ENCODE assay signal across 19 cellular contexts in genomic region chr9:82939451-82939850, GRCh38.
DNase-seq lines count a peak whose midpoint lies in the region; ATAC-seq and TF ChIP-seq lines count a peak whose summit lies in the region.
"Had no signal": no experiment of that assay in that cellular context is flagged by ENCODE, and none has a peak within 500 bp of the region (broad histone marks: within the 10 kb centered on the region; RNA-seq: fewer than 3 reads in every experiment).

No MANE protein-coding gene starts in this region.

- no peaks in the 10 kb centered on the region for H3K4me1 ChIP-seq in Karpas-422 (ENCODE audit: low read length)
- H3K4me1 ChIP-seq: breast epithelium, heart left ventricle, sigmoid colon had no signal

- no peak overlapping the region for H3K27ac ChIP-seq in Karpas-422 (ENCODE audit: low read length)
- no peak overlapping the region for H3K27ac ChIP-seq in CD4-positive, alpha-beta T cell (ENCODE audit: low read depth, low read length)
- H3K27ac ChIP-seq: breast epithelium, heart left ventricle, sigmoid colon had no signal

- POLR2A ChIA-PET in CD4-positive, alpha-beta T cell (lab: Charles Lee): no interaction called here

- H3K27ac Mint-ChIP-seq in CD4-positive, alpha-beta T cell: no peak overlapping the region
- H3K27ac Mint-ChIP-seq: activated naive CD8-positive, alpha-beta T cell treated with anti-CD3 and anti-CD28 coated beads for 36 hours; activated T-cell treated with anti-CD3 and anti-CD28 coated beads, Interleukin-2, amount 50 U/mL, for 24 hours; CD8-positive, alpha-beta memory T cell had no signal

- H3K9me3 ChIP-seq in Karpas-422 (ENCODE audit: low read length): no peaks in the 10 kb centered on the region
- H3K9me3 ChIP-seq in CD4-positive, alpha-beta T cell (ENCODE audit: control insufficient read depth, low read length): no peaks in the 10 kb centered on the region
- H3K9me3 ChIP-seq: breast epithelium, heart left ventricle, sigmoid colon, SK-N-SH had no signal

- H3K4me1 Mint-ChIP-seq in CD4-positive, alpha-beta T cell (ENCODE audit: low read depth): no peaks in the 10 kb centered on the region
- H3K4me1 Mint-ChIP-seq: CD8-positive, alpha-beta memory T cell had no signal

- no peaks in the 10 kb centered on the region for H3K36me3 ChIP-seq in Karpas-422 (ENCODE audit: insufficient read depth, low read length)
- H3K36me3 ChIP-seq: breast epithelium, heart left ventricle, sigmoid colon had no signal

- H3K9me2 ChIP-seq in Karpas-422 (replicated peaks; ENCODE audit: insufficient read depth, low read length): no peaks in the 10 kb centered on the region
- H3K9me2 ChIP-seq: SK-N-SH had no signal

- H3K4me2 ChIP-seq in Karpas-422 (ENCODE audit: low read depth, low read length, poor library complexity, severe bottlenecking): no peak overlapping the region
- H3K4me2 ChIP-seq: SK-N-SH had no signal

- H2AFZ ChIP-seq in Karpas-422 (ENCODE audit: low read length): no peak overlapping the region

- H3K9ac ChIP-seq in Karpas-422 (ENCODE audit: low read length): no peak overlapping the region
- H3K9ac ChIP-seq: SK-N-SH had no signal

- intact Hi-C loops in CD4-positive, alpha-beta T cell (cut with DNase I, micrococcal nuclease): no loop called here

- CTCF ChIA-PET in CD4-positive, alpha-beta T cell (lab: Charles Lee): no interaction called here

- H3K27me3 Mint-ChIP-seq in CD4-positive, alpha-beta T cell: no peaks in the 10 kb centered on the region
- H3K27me3 Mint-ChIP-seq: activated naive CD8-positive, alpha-beta T cell treated with anti-CD3 and anti-CD28 coated beads for 36 hours; activated T-cell treated with anti-CD3 and anti-CD28 coated beads, Interleukin-2, amount 50 U/mL, for 24 hours had no signal

- no peak overlapping the region for H3K4me3 Mint-ChIP-seq in CD4-positive, alpha-beta T cell
- H3K4me3 Mint-ChIP-seq: activated naive CD8-positive, alpha-beta T cell treated with anti-CD3 and anti-CD28 coated beads for 36 hours; activated T-cell treated with anti-CD3 and anti-CD28 coated beads, Interleukin-2, amount 50 U/mL, for 24 hours; CD8-positive, alpha-beta memory T cell had no signal

- H3K79me2 ChIP-seq in Karpas-422 (ENCODE audit: low read length): no peaks in the 10 kb centered on the region

- peak; percentile 50 for DNase-seq in A172 (ENCODE audit: low spot score)
- peak; percentile 11 for DNase-seq in NCI-H774 (lab: John Stamatoyannopoulos, UW)
- peak; percentile 86 for DNase-seq in kidney glomerular epithelial cell (lab: John Stamatoyannopoulos, UW)
- no peak for DNase-seq in Karpas-422
- no peak for DNase-seq in DMS 273 (lab: John Stamatoyannopoulos, UW; ENCODE audit: unreplicated experiment)
- DNase-seq in CD4-positive, alpha-beta T cell: no peak
- DNase-seq: activated CD4-positive, alpha-beta T cell treated with anti-CD3 and anti-CD28 coated beads, Interleukin-2, amount 50 U/mL, for 1 hour; activated naive CD8-positive, alpha-beta T cell treated with anti-CD3 and anti-CD28 coated beads for 36 hours; activated T-cell treated with anti-CD3 and anti-CD28 coated beads, Interleukin-2, amount 50 U/mL, for 24 hours; CD8-positive, alpha-beta memory T cell; heart left ventricle; nucleus accumbens; sigmoid colon; SK-N-SH; stimulated activated CD4-positive, alpha-beta T cell treated with anti-CD3 and anti-CD28 coated beads, Interleukin-4, amount 100 ng/mL, for 4 hours; trophoblast cell had no signal

- H3K4me3 ChIP-seq in Karpas-422 (ENCODE audit: low read length): no peak overlapping the region
- H3K4me3 ChIP-seq: breast epithelium, heart left ventricle, sigmoid colon had no signal

- H3K36me3 Mint-ChIP-seq in CD4-positive, alpha-beta T cell (ENCODE audit: low read depth): no peaks in the 10 kb centered on the region
- H3K36me3 Mint-ChIP-seq: activated naive CD8-positive, alpha-beta T cell treated with anti-CD3 and anti-CD28 coated beads for 36 hours; CD8-positive, alpha-beta memory T cell had no signal

- ATAC-seq in GM18868 (IDR thresholded peaks at IDR 0.05; ENCODE audit: unreplicated experiment) (peak; percentile 46), GM19463 (IDR thresholded peaks at IDR 0.05; ENCODE audit: unreplicated experiment) (no peak)
- no peak for ATAC-seq in CD4-positive, alpha-beta T cell (ENCODE audit: poor library complexity)
- ATAC-seq: heart left ventricle had no signal

- H3K9me3 Mint-ChIP-seq in CD4-positive, alpha-beta T cell: no peaks in the 10 kb centered on the region
- H3K9me3 Mint-ChIP-seq: activated naive CD8-positive, alpha-beta T cell treated with anti-CD3 and anti-CD28 coated beads for 36 hours; activated T-cell treated with anti-CD3 and anti-CD28 coated beads, Interleukin-2, amount 50 U/mL, for 24 hours had no signal

- H3K27me3 ChIP-seq in Karpas-422 (ENCODE audit: low read length): no peaks in the 10 kb centered on the region
- H3K27me3 ChIP-seq in CD4-positive, alpha-beta T cell (ENCODE audit: control insufficient read depth, insufficient read depth, low read length): no peaks in the 10 kb centered on the region
- H3K27me3 ChIP-seq: breast epithelium, heart left ventricle, sigmoid colon had no signal

- no peak for TF ChIP-seq CTCF in CD4-positive, alpha-beta T cell (IDR thresholded peaks at IDR 0.05)

- H4K20me1 ChIP-seq in Karpas-422 (ENCODE audit: insufficient read depth, low read depth, low read length): no peaks in the 10 kb centered on the region

Comparison
In these comparisons a context has a peak if more than half of its experiments do, and no peak if none do; other contexts are left out.
1. DNase-seq: peak in A172 (single experiment), NCI-H774 (single experiment) and kidney glomerular epithelial cell (single experiment); none in Karpas-422 (single experiment), DMS 273 (single experiment) and CD4-positive, alpha-beta T cell (0 of 10).